24 cellular contexts compared by ENCODE assay signal in genomic region chr10:31372439-31372838, GRCh38.
"Had no signal": no experiment of that assay in that cellular context is flagged by ENCODE, and none has a peak within 500 bp of the region (broad histone marks: within the 10 kb centered on the region; RNA-seq: fewer than 3 reads in every experiment).

No MANE protein-coding gene starts in this region.

- ATAC-seq: naive thymus-derived CD8-positive, alpha-beta T cell; natural killer cell treated with Interleukin-12 subunit alpha and Interleukin-12 subunit beta and Interleukin-15 and Interleukin-18, amount 100 ng/mL, for 72 hours; pancreas; right cardiac atrium; right lobe of liver; stimulated activated effector memory CD8-positive, alpha-beta T cell treated with anti-CD3 and anti-CD28 coated beads, Interleukin-12 subunit alpha, Interleukin-12 subunit beta, amount 100 ng/mL, for 72 hours; stimulated activated naive B cell treated with anti-CD40 and anti-IgM and Interleukin-4, amounts not matched to agents 10 μg/mL and 1 μg/mL and 100 μg/mL, for 72 hours; upper lobe of right lung had no signal

- H3K27me3 ChIP-seq: neutrophil, pancreas, right lobe of liver, sigmoid colon, stomach, thyroid gland, tibial nerve, upper lobe of right lung, uterus had no signal

- H3K9me3 ChIP-seq: neutrophil, pancreas, prostate gland, right lobe of liver, sigmoid colon, stomach, thoracic aorta, thyroid gland, tibial nerve, upper lobe of right lung, uterus had no signal

- H3K4me3 ChIP-seq: pancreas, prostate gland, right lobe of liver, sigmoid colon, stomach, thoracic aorta, thyroid gland, tibial nerve, upper lobe of right lung, uterus had no signal

- H3K4me1 ChIP-seq: pancreas, prostate gland, right lobe of liver, upper lobe of right lung had no signal

- H3K36me3 ChIP-seq: neutrophil, pancreas, prostate gland, right lobe of liver, sigmoid colon, stomach, thoracic aorta, thyroid gland, tibial nerve, upper lobe of right lung, uterus had no signal

- H3K27ac ChIP-seq: neutrophil, pancreas, prostate gland, right lobe of liver, sigmoid colon, stomach, thoracic aorta, thyroid gland, tibial nerve, upper lobe of right lung, uterus had no signal

- DNase-seq: naive thymus-derived CD8-positive, alpha-beta T cell; nephron progenitor cell; nucleus accumbens; pancreas; right cardiac atrium; right lobe of liver; sigmoid colon; small intestine; stimulated activated CD4-positive, alpha-beta T cell treated with anti-CD3 and anti-CD28 coated beads, Interleukin-15, amount 100 ng/mL, for 24 hours; stimulated activated CD4-positive, alpha-beta T cell treated with anti-CD3 and anti-CD28 coated beads, Interleukin-2, amount 100 ng/mL, for 24 hours; stimulated activated CD4-positive, alpha-beta T cell treated with anti-CD3 and anti-CD28 coated beads, Interleukin-2, amount 100 ng/mL, for 48 hours; stimulated activated CD4-positive, alpha-beta T cell treated with anti-CD3 and anti-CD28 coated beads, Interleukin-4, amount 100 ng/mL, for 24 hours; stimulated activated naive B cell treated with anti-CD40 and anti-IgM and Interleukin-4, amounts not matched to agents 10 μg/mL and 1 μg/mL and 100 μg/mL, for 72 hours; stimulated activated naive CD4-positive, alpha-beta T cell treated with Interleukin-2 at 50 U/mL for 16 hours; stomach; thyroid gland; upper lobe of right lung; uterus had no signal
